Comparison of ENCODE assay signal across 26 cellular contexts in the genomic region with DNA sequence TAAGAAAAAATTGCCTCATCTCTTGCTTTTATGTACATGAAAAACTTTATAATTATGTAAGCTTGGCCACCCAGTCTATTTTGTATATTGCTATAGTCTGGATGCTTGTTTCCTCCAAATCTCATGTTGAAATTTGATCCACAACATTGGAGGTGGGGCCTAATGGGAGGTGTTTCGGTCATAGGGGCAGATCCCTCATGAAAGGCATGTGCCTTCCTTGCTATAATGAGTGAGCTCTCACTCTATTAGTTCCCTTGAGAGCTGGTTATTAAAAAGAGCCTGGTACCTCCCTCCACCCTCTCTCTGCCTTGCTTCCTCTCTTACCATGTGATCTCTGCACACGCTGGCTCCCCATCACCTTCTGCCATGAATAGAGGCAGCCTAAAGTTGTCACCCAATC.
DNase-seq lines count a peak whose midpoint lies in the region; ATAC-seq and TF ChIP-seq lines count a peak whose summit lies in the region.
"Had no signal": no experiment of that assay in that cellular context is flagged by ENCODE, and none has a peak within 500 bp of the region (broad histone marks: within the 10 kb centered on the region; RNA-seq: fewer than 3 reads in every experiment).

No MANE protein-coding gene starts in this region.

- H3K4me3 ChIP-seq in DND-41 (ENCODE audit: low read depth in 1 of 2, low read length in 2 of 2) (no peak overlapping the region), HUES6 (ENCODE audit: low read depth, low read length) (peak overlapping the region; percentile 26; the same call in 1 of the 2 replicates), lower leg skin (ENCODE audit: low read depth, poor library complexity, severe bottlenecking) (no peak overlapping the region)

- no peak overlapping the region for H3K4me2 ChIP-seq in DND-41 (ENCODE audit: insufficient read depth, low read length)

- H3K4me1 Mint-ChIP-seq in WTC11 = peaks cover 70% of the 10 kb centered on the region
- peaks cover 26% of the 10 kb centered on the region for H3K4me1 Mint-ChIP-seq in mesothelial cell of epicardium
- H3K4me1 Mint-ChIP-seq: activated T-helper 17 cell treated with anti-CD3 and anti-CD28 coated beads, Interleukin-2, amount 50 U/mL, for 72 hours; B cell; memory B cell had no signal

- intact Hi-C loops in lower leg skin (cut with DNase I; ENCODE audit: low total_unique reads) = no loop called here

- H3K27me3 Mint-ChIP-seq in WTC11 (ENCODE audit: low read depth) = peaks cover 92% of the 10 kb centered on the region
- no peaks in the 10 kb centered on the region for H3K27me3 Mint-ChIP-seq in mesothelial cell of epicardium (ENCODE audit: low read depth)
- H3K27me3 Mint-ChIP-seq: activated CD4-positive, alpha-beta memory T cell treated with anti-CD3 and anti-CD28 coated beads for 36 hours; activated T-helper 17 cell treated with anti-CD3 and anti-CD28 coated beads, Interleukin-2, amount 50 U/mL, for 72 hours; B cell; memory B cell had no signal

- no peaks in the 10 kb centered on the region for H3K27me3 ChIP-seq in DND-41 (ENCODE audit: insufficient read depth, low read length, poor library complexity)
- H3K27me3 ChIP-seq in HUES6 (ENCODE audit: control insufficient read depth, insufficient read depth, low read length) = peaks cover 52% of the 10 kb centered on the region

- no peak for TF ChIP-seq POLR2A in lower leg skin (IDR thresholded peaks at IDR 0.05)

- CTCF ChIA-PET in WTC11 (lab: Charles Lee) = interaction anchor here (0.8 kb wide), 1 partner anchor 568 kb away, joined by 3 read pairs; no protein-coding TSS in a partner anchor

- 53 to 56% methylated on average over 2 of the region's 2 CpGs for WGBS in lower leg skin, 2 donors

- peak; percentile 17 for DNase-seq in DND-41
- DNase-seq in WTC11 (ENCODE audit: low spot score) = peak; percentile 31
- DNase-seq in mesothelial cell of epicardium (ENCODE audit: low spot score in 2 of 2, unreplicated experiment in 2 of 2) = no peak
- DNase-seq in dermis blood vessel endothelial cell = no peak
- DNase-seq in lower leg skin (ENCODE audit: low spot score in 2 of 2) = no peak
- DNase-seq: activated CD4-positive, alpha-beta memory T cell treated with anti-CD3 and anti-CD28 coated beads for 36 hours; activated CD4-positive, CD25-positive, alpha-beta regulatory T cell; activated CD8-positive, alpha-beta memory T cell treated with anti-CD3 and anti-CD28 coated beads, Interleukin-2, amount 50 U/mL, for 4 hours; activated naive CD4-positive, alpha-beta T cell treated with anti-CD3 and anti-CD28 coated beads, Interleukin-2, amount 50 U/mL, for 16 hours; amniotic stem cell; CD8-positive, alpha-beta T cell; effector memory CD4-positive, alpha-beta T cell; KG1; left colon; MM.1S; NCI-H1417 treated with DMSO at 0.1 percent for 48 hours; NCI-H2107; NCI-H510A; occipital lobe; stimulated activated naive CD4-positive, alpha-beta T cell treated with Interleukin-2 at 50 U/mL for 16 hours had no signal

- H3K36me3 ChIP-seq in DND-41 (ENCODE audit: insufficient read depth, low read length) (no peaks in the 10 kb centered on the region), HUES6 (ENCODE audit: control insufficient read depth, insufficient read depth, low read length) (no peaks in the 10 kb centered on the region)

- ATAC-seq in DND-41 (ENCODE audit: insufficient read depth, low read depth) (no peak), WTC11 (peak; percentile 89), GM18498 (IDR thresholded peaks at IDR 0.05; ENCODE audit: unreplicated experiment) (no peak), HG03439 (IDR thresholded peaks at IDR 0.05; ENCODE audit: unreplicated experiment) (no peak)
- ATAC-seq: activated T-helper 17 cell treated with anti-CD3 and anti-CD28 coated beads, Interleukin-2, amount 50 U/mL, for 72 hours; CD8-positive, alpha-beta T cell; left colon had no signal

- H3K9me3 Mint-ChIP-seq in WTC11 = no peaks in the 10 kb centered on the region
- H3K9me3 Mint-ChIP-seq in mesothelial cell of epicardium = peaks cover 7% of the 10 kb centered on the region
- H3K9me3 Mint-ChIP-seq: activated CD4-positive, alpha-beta memory T cell treated with anti-CD3 and anti-CD28 coated beads for 36 hours had no signal

- H3K4me1 ChIP-seq in DND-41 (ENCODE audit: insufficient read depth, low read length) (peaks cover 45% of the 10 kb centered on the region), HUES6 (ENCODE audit: control insufficient read depth, insufficient read depth, low read length) (peaks cover 33% of the 10 kb centered on the region)

- peak overlapping the region; percentile 17; the same call in 1 of the 2 replicates for H3K9ac ChIP-seq in DND-41 (ENCODE audit: low read depth, low read length)
- H3K9ac ChIP-seq in HUES6 (ENCODE audit: low read length) = no peak overlapping the region

- peak overlapping the region; percentile 42 for H3K4me3 Mint-ChIP-seq in WTC11
- H3K4me3 Mint-ChIP-seq in mesothelial cell of epicardium = no peak overlapping the region
- H3K4me3 Mint-ChIP-seq: activated CD4-positive, alpha-beta memory T cell treated with anti-CD3 and anti-CD28 coated beads for 36 hours; activated T-helper 17 cell treated with anti-CD3 and anti-CD28 coated beads, Interleukin-2, amount 50 U/mL, for 72 hours; B cell; CD8-positive, alpha-beta T cell; memory B cell had no signal

- peak overlapping the region; percentile 75 for H3K27ac Mint-ChIP-seq in WTC11
- H3K27ac Mint-ChIP-seq in mesothelial cell of epicardium = peak overlapping the region; percentile 35
- H3K27ac Mint-ChIP-seq: activated CD4-positive, alpha-beta memory T cell treated with anti-CD3 and anti-CD28 coated beads for 36 hours; activated T-helper 17 cell treated with anti-CD3 and anti-CD28 coated beads, Interleukin-2, amount 50 U/mL, for 72 hours; B cell; CD8-positive, alpha-beta T cell; memory B cell had no signal

- no peak for TF ChIP-seq CTCF in DND-41 (IDR thresholded peaks at IDR 0.05; ENCODE audit: borderline replicate concordance, extremely low read depth, low read length, poor library complexity, severe bottlenecking)
- no peak for TF ChIP-seq CTCF in WTC11 (IDR thresholded peaks at IDR 0.05)
- TF ChIP-seq CTCF in mesothelial cell of epicardium (IDR thresholded peaks at IDR 0.05; ENCODE audit: unreplicated experiment) = no peak
- no peak for TF ChIP-seq CTCF in lower leg skin (IDR thresholded peaks at IDR 0.05)

- 0 out of 2 replicates have a peak overlapping the region, but pooled peaks have one; percentile 72 for H2AFZ ChIP-seq in DND-41 (ENCODE audit: low read depth, low read length)

- H3K79me2 ChIP-seq in DND-41 (ENCODE audit: insufficient read depth, low read length) = no peaks in the 10 kb centered on the region

- H3K27ac ChIP-seq in DND-41 (ENCODE audit: low read length) (peak overlapping the region; percentile 88), HUES6 (ENCODE audit: low read depth, low read length) (no peak overlapping the region; the same call in 1 of the 2 replicates)

- H3K36me3 Mint-ChIP-seq in WTC11 = peaks cover 13% of the 10 kb centered on the region
- peaks cover 2% of the 10 kb centered on the region for H3K36me3 Mint-ChIP-seq in mesothelial cell of epicardium
- H3K36me3 Mint-ChIP-seq: activated CD4-positive, alpha-beta memory T cell treated with anti-CD3 and anti-CD28 coated beads for 36 hours; CD8-positive, alpha-beta T cell; memory B cell had no signal

- H4K20me1 ChIP-seq in DND-41 (ENCODE audit: insufficient read depth, low read length) = no peaks in the 10 kb centered on the region

- H3K9me3 ChIP-seq in DND-41 (ENCODE audit: insufficient read depth, low read length, severe bottlenecking) (no peaks in the 10 kb centered on the region), HUES6 (ENCODE audit: control insufficient read depth, insufficient read depth, low read depth, low read length) (no peaks in the 10 kb centered on the region)

- POLR2A ChIA-PET in WTC11 (lab: Charles Lee) = no interaction called here

TF ChIP-seq in WTC11, 78 proteins besides CTCF, POLR2A, EP300 and RAD21:
- TF ChIP-seq NFATC4 (CRISPR knock-in tag; IDR thresholded peaks at IDR 0.05) (no peak), SOX15 (CRISPR knock-in tag; IDR thresholded peaks at IDR 0.05) (no peak), ZNF396 (CRISPR knock-in tag; IDR thresholded peaks at IDR 0.05; ENCODE audit: borderline replicate concordance) (no peak), CREM (CRISPR knock-in tag; IDR thresholded peaks at IDR 0.05) (no peak), ELF4 (CRISPR knock-in tag; IDR thresholded peaks at IDR 0.05; ENCODE audit: low read depth) (no peak), SMAD4 (CRISPR knock-in tag; IDR thresholded peaks at IDR 0.05) (no peak), ZBTB21 (CRISPR knock-in tag; IDR thresholded peaks at IDR 0.05; ENCODE audit: borderline replicate concordance) (no peak)

Comparison
In these comparisons a context has a peak if more than half of its experiments do, and no peak if none do; other contexts are left out.
1. DNase-seq: peak in DND-41 (single experiment) and WTC11 (single experiment); none in mesothelial cell of epicardium (0 of 2), dermis blood vessel endothelial cell (single experiment) and lower leg skin (0 of 2).